1 cellular context compared by ENCODE assay signal in the genomic region with DNA sequence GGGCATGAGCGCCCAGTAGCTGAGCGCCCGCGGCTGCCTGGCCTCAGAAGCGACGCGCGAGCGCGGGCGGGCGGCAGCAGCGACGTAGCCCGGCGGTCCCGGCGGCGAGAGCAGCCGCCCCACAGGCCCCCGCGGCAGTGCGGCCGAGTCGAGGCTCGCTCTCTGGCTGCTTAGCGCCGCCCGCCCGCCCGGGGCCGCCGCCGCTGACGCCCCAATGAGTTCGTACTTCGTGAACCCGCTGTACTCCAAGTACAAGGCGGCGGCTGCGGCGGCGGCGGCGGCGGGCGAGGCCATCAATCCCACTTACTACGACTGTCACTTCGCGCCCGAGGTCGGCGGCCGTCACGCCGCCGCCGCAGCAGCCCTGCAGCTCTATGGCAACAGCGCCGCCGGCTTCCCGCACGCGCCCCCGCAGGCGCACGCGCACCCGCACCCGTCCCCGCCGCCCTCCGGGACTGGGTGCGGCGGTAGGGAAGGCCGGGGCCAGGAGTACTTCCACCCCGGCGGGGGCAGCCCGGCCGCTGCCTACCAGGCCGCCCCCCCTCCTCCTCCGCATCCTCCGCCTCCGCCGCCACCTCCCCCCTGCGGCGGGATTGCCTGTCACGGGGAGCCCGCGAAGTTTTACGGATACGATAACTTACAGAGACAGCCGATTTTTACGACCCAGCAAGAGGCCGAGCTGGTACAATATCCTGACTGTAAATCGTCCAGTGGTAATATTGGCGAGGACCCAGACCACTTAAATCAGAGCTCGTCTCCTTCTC.
A peak's percentile ranks its signal among the peaks of the same experiment; 100 is the strongest.
TF ChIP-seq lines count a peak whose summit lies in the region.

No MANE protein-coding gene starts in this region.

TF ChIP-seq in HEK293, 187 proteins besides CTCF, POLR2A, EP300 and RAD21 (continued from another document and continues in another):
- TF ChIP-seq, protein P1, sequence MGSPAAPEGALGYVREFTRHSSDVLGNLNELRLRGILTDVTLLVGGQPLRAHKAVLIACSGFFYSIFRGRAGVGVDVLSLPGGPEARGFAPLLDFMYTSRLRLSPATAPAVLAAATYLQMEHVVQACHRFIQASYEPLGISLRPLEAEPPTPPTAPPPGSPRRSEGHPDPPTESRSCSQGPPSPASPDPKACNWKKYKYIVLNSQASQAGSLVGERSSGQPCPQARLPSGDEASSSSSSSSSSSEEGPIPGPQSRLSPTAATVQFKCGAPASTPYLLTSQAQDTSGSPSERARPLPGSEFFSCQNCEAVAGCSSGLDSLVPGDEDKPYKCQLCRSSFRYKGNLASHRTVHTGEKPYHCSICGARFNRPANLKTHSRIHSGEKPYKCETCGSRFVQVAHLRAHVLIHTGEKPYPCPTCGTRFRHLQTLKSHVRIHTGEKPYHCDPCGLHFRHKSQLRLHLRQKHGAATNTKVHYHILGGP (tag by site-specific recombination; IDR thresholded peaks at IDR 0.05): no peak
- no peak for TF ChIP-seq KLF7 (tag by site-specific recombination; IDR thresholded peaks at IDR 0.05; ENCODE audit: borderline replicate concordance)
- no peak for TF ChIP-seq ZNF121 (tag by site-specific recombination; IDR thresholded peaks at IDR 0.05)
- TF ChIP-seq, protein P2, sequence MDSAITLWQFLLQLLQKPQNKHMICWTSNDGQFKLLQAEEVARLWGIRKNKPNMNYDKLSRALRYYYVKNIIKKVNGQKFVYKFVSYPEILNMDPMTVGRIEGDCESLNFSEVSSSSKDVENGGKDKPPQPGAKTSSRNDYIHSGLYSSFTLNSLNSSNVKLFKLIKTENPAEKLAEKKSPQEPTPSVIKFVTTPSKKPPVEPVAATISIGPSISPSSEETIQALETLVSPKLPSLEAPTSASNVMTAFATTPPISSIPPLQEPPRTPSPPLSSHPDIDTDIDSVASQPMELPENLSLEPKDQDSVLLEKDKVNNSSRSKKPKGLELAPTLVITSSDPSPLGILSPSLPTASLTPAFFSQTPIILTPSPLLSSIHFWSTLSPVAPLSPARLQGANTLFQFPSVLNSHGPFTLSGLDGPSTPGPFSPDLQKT (IDR thresholded peaks at IDR 0.05; ENCODE audit: borderline replicate concordance, low read depth, low read length): no peak
- peak; percentile 37; the same call in 1 of the 2 replicates for TF ChIP-seq ZNF629 (tag by site-specific recombination; IDR thresholded peaks at IDR 0.05)
- TF ChIP-seq, protein P3, sequence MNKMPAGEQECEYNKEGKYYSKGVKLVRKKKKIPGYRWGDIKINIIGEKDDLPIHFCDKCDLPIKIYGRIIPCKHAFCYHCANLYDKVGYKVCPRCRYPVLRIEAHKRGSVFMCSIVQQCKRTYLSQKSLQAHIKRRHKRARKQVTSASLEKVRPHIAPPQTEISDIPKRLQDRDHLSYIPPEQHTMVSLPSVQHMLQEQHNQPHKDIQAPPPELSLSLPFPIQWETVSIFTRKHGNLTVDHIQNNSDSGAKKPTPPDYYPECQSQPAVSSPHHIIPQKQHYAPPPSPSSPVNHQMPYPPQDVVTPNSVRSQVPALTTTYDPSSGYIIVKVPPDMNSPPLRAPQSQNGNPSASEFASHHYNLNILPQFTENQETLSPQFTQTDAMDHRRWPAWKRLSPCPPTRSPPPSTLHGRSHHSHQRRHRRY (tag by site-specific recombination; IDR thresholded peaks at IDR 0.05): no peak
- TF ChIP-seq KLF9 (tag by site-specific recombination; IDR thresholded peaks at IDR 0.05; ENCODE audit: low read depth): peak; percentile 47
- TF ChIP-seq, protein P4, sequence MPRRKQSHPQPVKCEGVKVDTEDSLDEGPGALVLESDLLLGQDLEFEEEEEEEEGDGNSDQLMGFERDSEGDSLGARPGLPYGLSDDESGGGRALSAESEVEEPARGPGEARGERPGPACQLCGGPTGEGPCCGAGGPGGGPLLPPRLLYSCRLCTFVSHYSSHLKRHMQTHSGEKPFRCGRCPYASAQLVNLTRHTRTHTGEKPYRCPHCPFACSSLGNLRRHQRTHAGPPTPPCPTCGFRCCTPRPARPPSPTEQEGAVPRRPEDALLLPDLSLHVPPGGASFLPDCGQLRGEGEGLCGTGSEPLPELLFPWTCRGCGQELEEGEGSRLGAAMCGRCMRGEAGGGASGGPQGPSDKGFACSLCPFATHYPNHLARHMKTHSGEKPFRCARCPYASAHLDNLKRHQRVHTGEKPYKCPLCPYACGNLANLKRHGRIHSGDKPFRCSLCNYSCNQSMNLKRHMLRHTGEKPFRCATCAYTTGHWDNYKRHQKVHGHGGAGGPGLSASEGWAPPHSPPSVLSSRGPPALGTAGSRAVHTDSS (tag by site-specific recombination; IDR thresholded peaks at IDR 0.05): peak; percentile 17; the same call in 1 of the 2 replicates
- TF ChIP-seq, protein P5, sequence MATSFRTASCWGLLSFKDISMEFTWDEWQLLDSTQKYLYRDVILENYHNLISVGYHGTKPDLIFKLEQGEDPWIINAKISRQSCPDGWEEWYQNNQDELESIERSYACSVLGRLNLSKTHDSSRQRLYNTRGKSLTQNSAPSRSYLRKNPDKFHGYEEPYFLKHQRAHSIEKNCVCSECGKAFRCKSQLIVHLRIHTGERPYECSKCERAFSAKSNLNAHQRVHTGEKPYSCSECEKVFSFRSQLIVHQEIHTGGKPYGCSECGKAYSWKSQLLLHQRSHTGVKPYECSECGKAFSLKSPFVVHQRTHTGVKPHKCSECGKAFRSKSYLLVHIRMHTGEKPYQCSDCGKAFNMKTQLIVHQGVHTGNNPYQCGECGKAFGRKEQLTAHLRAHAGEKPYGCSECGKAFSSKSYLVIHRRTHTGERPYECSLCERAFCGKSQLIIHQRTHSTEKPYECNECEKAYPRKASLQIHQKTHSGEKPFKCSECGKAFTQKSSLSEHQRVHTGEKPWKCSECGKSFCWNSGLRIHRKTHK (tag by site-specific recombination; IDR thresholded peaks at IDR 0.05): no peak
- 0 out of 2 replicates have a peak, but pooled peaks have one; percentile 17 for TF ChIP-seq YY1 (tag by site-specific recombination; IDR thresholded peaks at IDR 0.05)
- peak; percentile 96 for TF ChIP-seq ZFHX2 (tag by site-specific recombination; conservative IDR thresholded peaks at IDR 0.05)
- TF ChIP-seq ZNF843 (tag by site-specific recombination; IDR thresholded peaks at IDR 0.05): peak; percentile 90
- TF ChIP-seq, protein P6, sequence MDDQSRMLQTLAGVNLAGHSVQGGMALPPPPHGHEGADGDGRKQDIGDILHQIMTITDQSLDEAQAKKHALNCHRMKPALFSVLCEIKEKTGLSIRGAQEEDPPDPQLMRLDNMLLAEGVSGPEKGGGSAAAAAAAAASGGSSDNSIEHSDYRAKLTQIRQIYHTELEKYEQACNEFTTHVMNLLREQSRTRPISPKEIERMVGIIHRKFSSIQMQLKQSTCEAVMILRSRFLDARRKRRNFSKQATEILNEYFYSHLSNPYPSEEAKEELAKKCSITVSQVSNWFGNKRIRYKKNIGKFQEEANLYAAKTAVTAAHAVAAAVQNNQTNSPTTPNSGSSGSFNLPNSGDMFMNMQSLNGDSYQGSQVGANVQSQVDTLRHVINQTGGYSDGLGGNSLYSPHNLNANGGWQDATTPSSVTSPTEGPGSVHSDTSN (CRISPR knock-in tag; IDR thresholded peaks at IDR 0.05): no peak
- peak; percentile 33; the same call in 1 of the 2 replicates for TF ChIP-seq BCL11A (tag by site-specific recombination; IDR thresholded peaks at IDR 0.05; ENCODE audit: low read depth)
- no peak for TF ChIP-seq ZNF707 (tag by site-specific recombination; IDR thresholded peaks at IDR 0.05)
- TF ChIP-seq, protein P7, sequence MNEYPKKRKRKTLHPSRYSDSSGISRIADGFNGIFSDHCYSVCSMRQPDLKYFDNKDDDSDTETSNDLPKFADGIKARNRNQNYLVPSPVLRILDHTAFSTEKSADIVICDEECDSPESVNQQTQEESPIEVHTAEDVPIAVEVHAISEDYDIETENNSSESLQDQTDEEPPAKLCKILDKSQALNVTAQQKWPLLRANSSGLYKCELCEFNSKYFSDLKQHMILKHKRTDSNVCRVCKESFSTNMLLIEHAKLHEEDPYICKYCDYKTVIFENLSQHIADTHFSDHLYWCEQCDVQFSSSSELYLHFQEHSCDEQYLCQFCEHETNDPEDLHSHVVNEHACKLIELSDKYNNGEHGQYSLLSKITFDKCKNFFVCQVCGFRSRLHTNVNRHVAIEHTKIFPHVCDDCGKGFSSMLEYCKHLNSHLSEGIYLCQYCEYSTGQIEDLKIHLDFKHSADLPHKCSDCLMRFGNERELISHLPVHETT (tag by site-specific recombination; IDR thresholded peaks at IDR 0.05): 0 out of 2 replicates have a peak, but pooled peaks have one; percentile 10
- TF ChIP-seq ZNF501 (tag by site-specific recombination; IDR thresholded peaks at IDR 0.05): 0 out of 2 replicates have a peak, but pooled peaks have one; percentile 51
- TF ChIP-seq ZBTB7A (tag by site-specific recombination; IDR thresholded peaks at IDR 0.05; ENCODE audit: low read depth): no peak
- no peak for TF ChIP-seq ZNF146 (tag by site-specific recombination; IDR thresholded peaks at IDR 0.05)
- TF ChIP-seq, protein P8, sequence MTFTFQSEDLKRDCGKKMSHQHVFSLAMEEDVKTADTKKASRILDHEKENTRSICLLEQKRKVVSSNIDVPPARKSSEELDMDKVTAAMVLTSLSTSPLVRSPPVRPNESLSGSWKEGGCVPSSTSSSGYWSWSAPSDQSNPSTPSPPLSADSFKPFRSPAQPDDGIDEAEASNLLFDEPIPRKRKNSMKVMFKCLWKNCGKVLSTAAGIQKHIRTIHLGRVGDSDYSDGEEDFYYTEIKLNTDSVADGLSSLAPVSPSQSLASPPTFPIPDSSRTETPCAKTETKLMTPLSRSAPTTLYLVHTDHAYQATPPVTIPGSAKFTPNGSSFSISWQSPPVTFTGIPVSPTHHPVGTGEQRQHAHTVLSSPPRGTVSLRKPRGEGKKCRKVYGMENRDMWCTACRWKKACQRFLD (tag by site-specific recombination; IDR thresholded peaks at IDR 0.05): no peak
- TF ChIP-seq GLIS2 (tag by site-specific recombination; IDR thresholded peaks at IDR 0.05): peak; percentile 83
- TF ChIP-seq, protein P9, sequence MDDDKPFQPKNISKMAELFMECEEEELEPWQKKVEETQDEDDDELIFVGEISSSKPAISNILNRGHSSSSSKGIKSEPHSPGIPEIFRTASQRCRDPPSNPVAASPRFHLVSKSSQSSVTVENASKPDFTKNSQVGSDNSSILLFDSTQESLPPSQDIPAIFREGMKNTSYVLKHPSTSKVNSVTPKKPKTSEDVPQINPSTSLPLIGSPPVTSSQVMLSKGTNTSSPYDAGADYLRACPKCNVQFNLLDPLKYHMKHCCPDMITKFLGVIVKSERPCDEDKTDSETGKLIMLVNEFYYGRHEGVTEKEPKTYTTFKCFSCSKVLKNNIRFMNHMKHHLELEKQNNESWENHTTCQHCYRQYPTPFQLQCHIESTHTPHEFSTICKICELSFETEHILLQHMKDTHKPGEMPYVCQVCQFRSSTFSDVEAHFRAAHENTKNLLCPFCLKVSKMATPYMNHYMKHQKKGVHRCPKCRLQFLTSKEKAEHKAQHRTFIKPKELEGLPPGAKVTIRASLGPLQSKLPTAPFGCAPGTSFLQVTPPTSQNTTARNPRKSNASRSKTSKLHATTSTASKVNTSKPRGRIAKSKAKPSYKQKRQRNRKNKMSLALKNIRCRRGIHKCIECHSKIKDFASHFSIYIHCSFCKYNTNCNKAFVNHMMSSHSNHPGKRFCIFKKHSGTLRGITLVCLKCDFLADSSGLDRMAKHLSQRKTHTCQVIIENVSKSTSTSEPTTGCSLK (tag by site-specific recombination; IDR thresholded peaks at IDR 0.05): no peak
- TF ChIP-seq IKZF3 (tag by site-specific recombination; IDR thresholded peaks at IDR 0.05): peak; percentile 77
- TF ChIP-seq GLI2 (tag by site-specific recombination; IDR thresholded peaks at IDR 0.05; ENCODE audit: borderline replicate concordance, low read depth): no peak
- TF ChIP-seq, protein P10, sequence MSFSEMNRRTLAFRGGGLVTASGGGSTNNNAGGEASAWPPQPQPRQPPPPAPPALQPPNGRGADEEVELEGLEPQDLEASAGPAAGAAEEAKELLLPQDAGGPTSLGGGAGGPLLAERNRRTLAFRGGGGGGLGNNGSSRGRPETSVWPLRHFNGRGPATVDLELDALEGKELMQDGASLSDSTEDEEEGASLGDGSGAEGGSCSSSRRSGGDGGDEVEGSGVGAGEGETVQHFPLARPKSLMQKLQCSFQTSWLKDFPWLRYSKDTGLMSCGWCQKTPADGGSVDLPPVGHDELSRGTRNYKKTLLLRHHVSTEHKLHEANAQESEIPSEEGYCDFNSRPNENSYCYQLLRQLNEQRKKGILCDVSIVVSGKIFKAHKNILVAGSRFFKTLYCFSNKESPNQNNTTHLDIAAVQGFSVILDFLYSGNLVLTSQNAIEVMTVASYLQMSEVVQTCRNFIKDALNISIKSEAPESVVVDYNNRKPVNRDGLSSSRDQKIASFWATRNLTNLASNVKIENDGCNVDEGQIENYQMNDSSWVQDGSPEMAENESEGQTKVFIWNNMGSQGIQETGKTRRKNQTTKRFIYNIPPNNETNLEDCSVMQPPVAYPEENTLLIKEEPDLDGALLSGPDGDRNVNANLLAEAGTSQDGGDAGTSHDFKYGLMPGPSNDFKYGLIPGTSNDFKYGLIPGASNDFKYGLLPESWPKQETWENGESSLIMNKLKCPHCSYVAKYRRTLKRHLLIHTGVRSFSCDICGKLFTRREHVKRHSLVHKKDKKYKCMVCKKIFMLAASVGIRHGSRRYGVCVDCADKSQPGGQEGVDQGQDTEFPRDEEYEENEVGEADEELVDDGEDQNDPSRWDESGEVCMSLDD (tag by site-specific recombination; IDR thresholded peaks at IDR 0.05): no peak
- no peak for TF ChIP-seq ZNF658 (tag by site-specific recombination; IDR thresholded peaks at IDR 0.05)
- peak; percentile 81 for TF ChIP-seq ZXDB (tag by site-specific recombination; IDR thresholded peaks at IDR 0.05)
- TF ChIP-seq TCF7L2 (IDR thresholded peaks at IDR 0.05; ENCODE audit: borderline replicate concordance, low read depth, low read length): 0 out of 2 replicates have a peak, but pooled peaks have one; percentile 31
- TF ChIP-seq, protein P11, sequence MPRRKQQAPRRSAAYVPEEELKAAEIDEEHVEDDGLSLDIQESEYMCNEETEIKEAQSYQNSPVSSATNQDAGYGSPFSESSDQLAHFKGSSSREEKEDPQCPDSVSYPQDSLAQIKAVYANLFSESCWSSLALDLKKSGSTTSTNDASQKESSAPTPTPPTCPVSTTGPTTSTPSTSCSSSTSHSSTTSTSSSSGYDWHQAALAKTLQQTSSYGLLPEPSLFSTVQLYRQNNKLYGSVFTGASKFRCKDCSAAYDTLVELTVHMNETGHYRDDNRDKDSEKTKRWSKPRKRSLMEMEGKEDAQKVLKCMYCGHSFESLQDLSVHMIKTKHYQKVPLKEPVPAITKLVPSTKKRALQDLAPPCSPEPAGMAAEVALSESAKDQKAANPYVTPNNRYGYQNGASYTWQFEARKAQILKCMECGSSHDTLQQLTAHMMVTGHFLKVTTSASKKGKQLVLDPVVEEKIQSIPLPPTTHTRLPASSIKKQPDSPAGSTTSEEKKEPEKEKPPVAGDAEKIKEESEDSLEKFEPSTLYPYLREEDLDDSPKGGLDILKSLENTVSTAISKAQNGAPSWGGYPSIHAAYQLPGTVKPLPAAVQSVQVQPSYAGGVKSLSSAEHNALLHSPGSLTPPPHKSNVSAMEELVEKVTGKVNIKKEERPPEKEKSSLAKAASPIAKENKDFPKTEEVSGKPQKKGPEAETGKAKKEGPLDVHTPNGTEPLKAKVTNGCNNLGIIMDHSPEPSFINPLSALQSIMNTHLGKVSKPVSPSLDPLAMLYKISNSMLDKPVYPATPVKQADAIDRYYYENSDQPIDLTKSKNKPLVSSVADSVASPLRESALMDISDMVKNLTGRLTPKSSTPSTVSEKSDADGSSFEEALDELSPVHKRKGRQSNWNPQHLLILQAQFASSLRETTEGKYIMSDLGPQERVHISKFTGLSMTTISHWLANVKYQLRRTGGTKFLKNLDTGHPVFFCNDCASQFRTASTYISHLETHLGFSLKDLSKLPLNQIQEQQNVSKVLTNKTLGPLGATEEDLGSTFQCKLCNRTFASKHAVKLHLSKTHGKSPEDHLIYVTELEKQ (tag by site-specific recombination; IDR thresholded peaks at IDR 0.05; ENCODE audit: borderline replicate concordance): peak; percentile 36; the same call in 1 of the 2 replicates
